Comparison of ENCODE assay signal across 16 cellular contexts in genomic region chr11:70552441-70553150, GRCh38.
"Had no signal": no experiment of that assay in that cellular context is flagged by ENCODE, and none has a peak within 500 bp of the region (broad histone marks: within the 10 kb centered on the region; RNA-seq: fewer than 3 reads in every experiment).

No MANE protein-coding gene starts in this region.

- H3K4me1 Mint-ChIP-seq: activated naive CD4-positive, alpha-beta T cell treated with anti-CD3 and anti-CD28 coated beads, Interleukin-2, amount 10 ng/mL, durations not matched to agents 7 days and 5 days; immature natural killer cell had no signal

- H3K27ac ChIP-seq: ascending aorta, epithelial cell of prostate, heart left ventricle, prostate gland, right lobe of liver, thoracic aorta had no signal

- H3K27me3 Mint-ChIP-seq: activated CD4-positive, alpha-beta memory T cell treated with anti-CD3 and anti-CD28 coated beads for 36 hours; activated naive CD4-positive, alpha-beta T cell treated with anti-CD3 and anti-CD28 coated beads, Interleukin-2, amount 10 ng/mL, durations not matched to agents 7 days and 5 days; activated T-cell treated with anti-CD3 and anti-CD28 coated beads, Interleukin-2, amount 50 U/mL, for 24 hours had no signal

- H3K4me1 ChIP-seq: ascending aorta, prostate gland, right lobe of liver had no signal

- H3K9me3 ChIP-seq: ascending aorta, heart left ventricle, prostate gland, right lobe of liver, thoracic aorta had no signal

- H3K36me3 ChIP-seq: ascending aorta, heart left ventricle, prostate gland, right lobe of liver, thoracic aorta had no signal

- H3K27me3 ChIP-seq: ascending aorta, right lobe of liver had no signal

- H3K27ac Mint-ChIP-seq: activated CD4-positive, alpha-beta memory T cell treated with anti-CD3 and anti-CD28 coated beads for 36 hours; activated naive CD4-positive, alpha-beta T cell treated with anti-CD3 and anti-CD28 coated beads, Interleukin-2, amount 10 ng/mL, durations not matched to agents 7 days and 5 days; activated T-cell treated with anti-CD3 and anti-CD28 coated beads, Interleukin-2, amount 50 U/mL, for 24 hours; effector memory CD8-positive, alpha-beta T cell; immature natural killer cell had no signal

- H3K9me3 Mint-ChIP-seq: activated CD4-positive, alpha-beta memory T cell treated with anti-CD3 and anti-CD28 coated beads for 36 hours; activated naive CD4-positive, alpha-beta T cell treated with anti-CD3 and anti-CD28 coated beads, Interleukin-2, amount 10 ng/mL, durations not matched to agents 7 days and 5 days; activated T-cell treated with anti-CD3 and anti-CD28 coated beads, Interleukin-2, amount 50 U/mL, for 24 hours; effector memory CD8-positive, alpha-beta T cell; immature natural killer cell had no signal

- DNase-seq: activated CD4-positive, alpha-beta memory T cell treated with anti-CD3 and anti-CD28 coated beads for 36 hours; activated naive CD4-positive, alpha-beta T cell treated with anti-CD3 and anti-CD28 coated beads, Interleukin-2, amount 10 ng/mL, durations not matched to agents 7 days and 5 days; activated T-cell treated with anti-CD3 and anti-CD28 coated beads, Interleukin-2, amount 50 U/mL, for 24 hours; dermis blood vessel endothelial cell; effector memory CD8-positive, alpha-beta T cell; foreskin melanocyte; immature natural killer cell; left colon; midbrain; right lobe of liver; stimulated activated CD4-positive, alpha-beta T cell treated with anti-CD3 and anti-CD28 coated beads, Interleukin-1b, Interleukin-23, amount 100 ng/mL, for 48 hours had no signal

- H3K36me3 Mint-ChIP-seq: activated CD4-positive, alpha-beta memory T cell treated with anti-CD3 and anti-CD28 coated beads for 36 hours; activated naive CD4-positive, alpha-beta T cell treated with anti-CD3 and anti-CD28 coated beads, Interleukin-2, amount 10 ng/mL, durations not matched to agents 7 days and 5 days; immature natural killer cell had no signal

- H3K4me3 Mint-ChIP-seq: activated CD4-positive, alpha-beta memory T cell treated with anti-CD3 and anti-CD28 coated beads for 36 hours; activated naive CD4-positive, alpha-beta T cell treated with anti-CD3 and anti-CD28 coated beads, Interleukin-2, amount 10 ng/mL, durations not matched to agents 7 days and 5 days; activated T-cell treated with anti-CD3 and anti-CD28 coated beads, Interleukin-2, amount 50 U/mL, for 24 hours; effector memory CD8-positive, alpha-beta T cell; immature natural killer cell had no signal

- H3K4me3 ChIP-seq: ascending aorta, heart left ventricle, prostate gland, right lobe of liver, thoracic aorta had no signal

- ATAC-seq: effector memory CD8-positive, alpha-beta T cell; heart left ventricle; left colon; right lobe of liver had no signal
